18 cellular contexts compared by ENCODE assay signal in the genomic region with DNA sequence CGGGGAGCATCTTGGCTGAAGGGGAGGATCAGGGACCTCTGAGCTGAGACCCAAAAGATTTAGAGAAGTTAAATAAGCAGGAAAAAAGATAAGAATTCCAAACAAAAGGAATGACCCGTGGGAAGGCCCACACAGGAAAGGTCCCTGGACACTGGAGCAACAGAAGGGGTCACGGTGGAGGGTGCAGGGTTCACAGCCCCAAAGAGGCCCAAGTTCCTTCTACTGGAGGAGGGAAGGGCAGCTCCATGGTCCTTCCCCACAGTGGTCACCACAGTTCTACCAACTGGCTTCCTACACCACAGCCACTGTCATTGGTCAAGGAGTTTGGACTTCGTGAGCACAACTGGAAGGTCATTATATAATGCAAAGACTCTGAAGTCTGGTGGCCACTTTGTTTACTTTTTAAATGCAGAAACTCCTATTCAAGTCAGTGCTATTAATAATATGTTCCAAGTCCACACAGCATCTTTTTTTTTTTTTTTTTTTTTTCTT. TPM values are rescaled to one million over a fixed set of nuclear protein-coding genes. Genes with fewer than 3 reads are reported as not detected.
DNase-seq lines count a peak whose midpoint lies in the region; ATAC-seq and TF ChIP-seq lines count a peak whose summit lies in the region.
"Had no signal": no experiment of that assay in that cellular context is flagged by ENCODE, and none has a peak within 500 bp of the region (broad histone marks: within the 10 kb centered on the region; RNA-seq: fewer than 3 reads in every experiment).

No MANE protein-coding gene starts in this region.

- no peak for TF ChIP-seq CTCF in RWPE1 (conservative IDR thresholded peaks at IDR 0.05; ENCODE audit: low read depth)
- no peak for TF ChIP-seq CTCF in coronary artery (IDR thresholded peaks at IDR 0.05)
- no peak for TF ChIP-seq CTCF in lower lobe of right lung (IDR thresholded peaks at IDR 0.05)
- no peak for TF ChIP-seq CTCF in thoracic aorta (IDR thresholded peaks at IDR 0.05)

- H3K27ac ChIP-seq in RWPE1 (peak overlapping the region; percentile 65), coronary artery (peak overlapping the region; percentile 79 to 83), lower lobe of right lung (peak overlapping the region; percentile 31), thoracic aorta (peak overlapping the region; percentile 60 to 79)

- peaks cover 39% of the 10 kb centered on the region for H3K4me1 ChIP-seq in lower lobe of right lung
- peaks cover 19 to 50% of the 10 kb centered on the region in 2 donors for H3K4me1 ChIP-seq in thoracic aorta (ENCODE audit: control insufficient read depth in 1 of 2, low read depth in 2 of 2)
- H3K4me1 ChIP-seq: BE2C had no signal

- no peaks in the 10 kb centered on the region for H3K9me3 ChIP-seq in lower lobe of right lung
- no peaks in the 10 kb centered on the region for H3K9me3 ChIP-seq in thoracic aorta
- H3K9me3 ChIP-seq: BE2C had no signal

- ATAC-seq in lower lobe of right lung (no peak), thoracic aorta (ENCODE audit: insufficient number of reproducible peaks, low FRiP score, low read depth) (no peak), HG03045 (IDR thresholded peaks at IDR 0.05; ENCODE audit: unreplicated experiment) (no peak)
- ATAC-seq: activated CD8-positive, alpha-beta memory T cell treated with anti-CD3 and anti-CD28 coated beads, Interleukin-2, amount 10 ng/mL, durations not matched to agents 7 days and 5 days; esophagus mucosa; stimulated activated naive CD8-positive, alpha-beta T cell treated with anti-CD3 and anti-CD28 coated beads, Interleukin-15, Interleukin-2, amounts not matched to agents 100 U/mL and 50 U/mL, for 24 hours had no signal

- POLR2A ChIA-PET in RWPE1 (lab: Yijun Ruan, JAX; ENCODE audit: low non-redundant PET), result interaction anchor here (0.6 kb wide), 1 partner anchor 37 kb away, joined by 9 read pairs; no protein-coding TSS in a partner anchor

- H3K27me3 ChIP-seq in lower lobe of right lung (ENCODE audit: low read depth) (no peaks in the 10 kb centered on the region), thoracic aorta (replicated peaks; ENCODE audit: insufficient read depth) (no peaks in the 10 kb centered on the region)
- H3K27me3 ChIP-seq: heart left ventricle had no signal

- DNase-seq in RWPE1 (ENCODE audit: low spot score), result no peak
- no peak for DNase-seq in coronary artery (ENCODE audit: low spot score)
- DNase-seq in lower lobe of right lung, result no peak
- no peak for DNase-seq in thoracic aorta (ENCODE audit: low spot score)
- no peak for DNase-seq in GM19238 (ENCODE audit: insufficient read length, low spot score)
- no peak for DNase-seq in stimulated activated CD8-positive, alpha-beta memory T cell treated with anti-CD3 and anti-CD28 coated beads, Interleukin-4, amount 100 ng/mL, for 48 hours
- no peak for DNase-seq in NCI-H2171 (lab: John Stamatoyannopoulos, UW)
- DNase-seq: activated CD8-positive, alpha-beta memory T cell treated with anti-CD3 and anti-CD28 coated beads, Interleukin-2, amount 10 ng/mL, durations not matched to agents 7 days and 5 days; activated effector memory CD4-positive, alpha-beta T cell treated with anti-CD3 and anti-CD28 coated beads, Interleukin-2, amount 50 U/mL, for 16 hours; BE2C; cortex of kidney; NCI-H187; SIG-M5; stimulated activated naive CD8-positive, alpha-beta T cell treated with anti-CD3 and anti-CD28 coated beads, Interleukin-15, Interleukin-2, amounts not matched to agents 100 U/mL and 50 U/mL, for 24 hours; T-helper 9 cell had no signal

- H3K4me3 ChIP-seq in coronary artery (peak overlapping the region; percentile 54), lower lobe of right lung (no peak overlapping the region), thoracic aorta (peak overlapping the region; percentile 14)
- H3K4me3 ChIP-seq: heart left ventricle had no signal

- no peaks in the 10 kb centered on the region for H3K36me3 ChIP-seq in lower lobe of right lung
- H3K36me3 ChIP-seq in thoracic aorta, result no peaks in the 10 kb centered on the region
- H3K36me3 ChIP-seq: BE2C, heart left ventricle had no signal

- CTCF ChIA-PET in RWPE1 (lab: Yijun Ruan, JAX), result interaction anchor here (0.6 kb wide), 1 partner anchor 15 kb away, joined by 3 read pairs; no protein-coding TSS in a partner anchor

- intact Hi-C loops in lower lobe of right lung (cut with DNase I), result no loop called here

RNA-seq across cellular contexts. Expression of gene C2CD2, which starts 5.4 kb away (rescaled TPM):
- total RNA-seq in lower lobe of right lung, result 23.8 TPM
- total RNA-seq in thoracic aorta, result 10 to 100 TPM; 59.5 to 77.3 TPM

Comparison
In these comparisons a context has a peak if more than half of its experiments do, and no peak if none do; other contexts are left out.
1. H3K27ac ChIP-seq: peak in every context shown above with its lines; median percentile 81 in coronary artery; 70 in thoracic aorta; 65 in RWPE1; 31 in lower lobe of right lung.